Comparison of ENCODE assay signal across 8 cellular contexts in genomic region chr7:111092406-111093160, GRCh38. TPM values are rescaled to one million over a fixed set of nuclear protein-coding genes. Genes with fewer than 3 reads are reported as not detected.
DNase-seq lines count a peak whose midpoint lies in the region; ATAC-seq, FAIRE-seq and TF ChIP-seq lines count a peak whose summit lies in the region.

No MANE protein-coding gene starts in this region.

- H3K4me2 ChIP-seq in H1 (ENCODE audit: insufficient read depth in 1 of 2, low read depth in 2 of 2, low read length in 2 of 2) = no peak overlapping the region

- no peaks in the 10 kb centered on the region for H4K20me1 ChIP-seq in H1 (replicated peaks in 1 of 2; ENCODE audit: control insufficient read depth in 1 of 2, insufficient read depth in 2 of 2, low read length in 2 of 2)

- DNase-seq in M059J (ENCODE audit: low read depth) (peak; percentile 18), H1 (ENCODE audit: low read depth in 1 of 2, low spot score in 2 of 2) (no peak), KBM-7 (no peak), posterior vena cava (ENCODE audit: low spot score) (no peak), immature natural killer cell (no peak)
- DNase-seq in effector memory CD4-positive, alpha-beta T cell = no peak

- no peak overlapping the region for H3K4ac ChIP-seq in H1 (replicated peaks; ENCODE audit: insufficient read length, low read depth, low read length)

- H4K91ac ChIP-seq in H1 (replicated peaks; ENCODE audit: insufficient read length, low read length) = no peak overlapping the region

- no peaks in the 10 kb centered on the region for H3K23me2 ChIP-seq in H1 (ENCODE audit: low read depth, low read length)

- H3K4me3 ChIP-seq in ACC112 (ENCODE audit: low read depth, low read length) (peak overlapping the region; percentile 69), H1 (ENCODE audit: extremely low read depth in 1 of 4, insufficient read depth in 2 of 4, low read depth in 3 of 4, low read length in 4 of 4) (no peak overlapping the region)
- H3K4me3 ChIP-seq in effector memory CD4-positive, alpha-beta T cell (ENCODE audit: insufficient read depth, low read depth, low read length, poor library complexity, severe bottlenecking) = no peak overlapping the region

- H3K9ac ChIP-seq in H1 (replicated peaks in 1 of 4; ENCODE audit: extremely low read depth in 1 of 4, low read depth in 3 of 4, low read length in 3 of 4) = no peak overlapping the region

- H3K79me2 ChIP-seq in ACC112 (ENCODE audit: control insufficient read depth, insufficient read depth, low read length, unreplicated experiment) = no peaks in the 10 kb centered on the region
- no peaks in the 10 kb centered on the region for H3K79me2 ChIP-seq in H1 (ENCODE audit: control insufficient read depth in 1 of 2, insufficient read depth in 2 of 2, low read length in 2 of 2)

- no peak overlapping the region for H2BK120ac ChIP-seq in H1 (replicated peaks; ENCODE audit: low read depth, low read length)

- H4K5ac ChIP-seq in H1 (ENCODE audit: insufficient read length, low read depth, low read length) = no peak overlapping the region

- no peaks in the 10 kb centered on the region for H3K9me3 ChIP-seq in H1 (ENCODE audit: insufficient read depth in 2 of 2, low read depth in 1 of 2, low read length in 1 of 2)
- no peaks in the 10 kb centered on the region for H3K9me3 ChIP-seq in effector memory CD4-positive, alpha-beta T cell (ENCODE audit: control insufficient read depth, low read length)

- CTCF ChIA-PET in H1 (lab: Charles Lee; ENCODE audit: partially characterized antibody) = interaction anchor here (0.6 to 1.5 kb wide), 3 partner anchors 10 to 488 kb away, joined by 3 to 8 read pairs (median 3); partner anchors contain the start of gene IMMP2L

- H3K14ac ChIP-seq in H1 (ENCODE audit: insufficient read length) = no peak overlapping the region

- H2BK15ac ChIP-seq in H1 (ENCODE audit: low read length) = no peak overlapping the region

- POLR2A ChIA-PET in H1 (lab: Charles Lee; ENCODE audit: partially characterized antibody) = no interaction called here

- intact Hi-C loops in posterior vena cava (cut with DNase I) = loop anchor here (10.0 kb wide), 1 partner anchor 642 kb away; no protein-coding TSS in a partner anchor

- H3K4me1 Mint-ChIP-seq in immature natural killer cell = peaks cover 3 to 7% of the 10 kb centered on the region in 2 donors

- 79% methylated on average over 2 of the region's 2 CpGs; no CpG with 5 or more reads in 1 of the 2 experiments for WGBS in H1 (ENCODE audit: extremely low coverage in 1 of 2, insufficient coverage in 1 of 2, insufficient read length in 1 of 2, insufficient replicate concordance in 2 of 2, low coverage in 1 of 2, low lambda C conversion rate in 2 of 2, missing lambda C conversion rate in 1 of 2), 2 experiments

- in situ Hi-C loops in KBM-7 (cut with MboI; ENCODE audit: low pct_unique_long_range_greater_than_20kb, low sequenced_read_pairs) = no loop called here

- H3K4me1 ChIP-seq in ACC112 (ENCODE audit: control insufficient read depth, insufficient read depth, low read length, unreplicated experiment) (no peaks in the 10 kb centered on the region), H1 (replicated peaks in 1 of 4; ENCODE audit: control insufficient read depth in 3 of 4, insufficient read depth in 4 of 4, low read length in 3 of 4) (peaks cover 0 to 17% (median 12%) of the 10 kb centered on the region in 4 experiments; a peak in 4 of 7 replicates)
- H3K4me1 ChIP-seq in effector memory CD4-positive, alpha-beta T cell (ENCODE audit: control insufficient read depth, insufficient read depth, low read length, poor library complexity, severe bottlenecking) = no peaks in the 10 kb centered on the region

- peak; percentile 39 for FAIRE-seq in H1 (lab: Jason Lieb, UNC)

- peak; percentile 50 for ATAC-seq in GM19452 (IDR thresholded peaks at IDR 0.05; ENCODE audit: unreplicated experiment)

- H3K27me3 ChIP-seq in ACC112 (ENCODE audit: insufficient read depth, low read length) (no peaks in the 10 kb centered on the region), H1 (replicated peaks in 1 of 4; ENCODE audit: control insufficient read depth in 3 of 4, extremely low read depth in 1 of 4, insufficient read depth in 3 of 4, low read length in 3 of 4) (no peaks in the 10 kb centered on the region)
- H3K27me3 ChIP-seq in effector memory CD4-positive, alpha-beta T cell (replicated peaks; ENCODE audit: control insufficient read depth, insufficient read depth, low read length, poor library complexity, severe bottlenecking) = no peaks in the 10 kb centered on the region

- no peak overlapping the region for H3K23ac ChIP-seq in H1 (ENCODE audit: insufficient read length)

- no peak overlapping the region for H3K18ac ChIP-seq in H1 (ENCODE audit: extremely low read depth, low read length)

- H3K36me3 Mint-ChIP-seq in immature natural killer cell = no peaks in the 10 kb centered on the region

- no peak overlapping the region for H2BK12ac ChIP-seq in H1 (ENCODE audit: low read depth, low read length)

- H2AK5ac ChIP-seq in H1 (ENCODE audit: low read depth, low read length) = no peak overlapping the region

- no peak overlapping the region for H4K8ac ChIP-seq in H1 (ENCODE audit: extremely low read depth, insufficient read depth, low read length)

- no peak overlapping the region for H3K56ac ChIP-seq in H1 (replicated peaks; ENCODE audit: insufficient read length, low read depth, low read length)

- H3K79me1 ChIP-seq in H1 (ENCODE audit: low read depth, low read length) = no peaks in the 10 kb centered on the region

- H2BK20ac ChIP-seq in H1 (ENCODE audit: low read length) = no peak overlapping the region

- H3K36me3 ChIP-seq in ACC112 (ENCODE audit: insufficient read depth, low read length) (no peaks in the 10 kb centered on the region), H1 (ENCODE audit: control insufficient read depth in 2 of 4, insufficient read depth in 4 of 4, low read length in 3 of 4) (no peaks in the 10 kb centered on the region)
- no peaks in the 10 kb centered on the region for H3K36me3 ChIP-seq in effector memory CD4-positive, alpha-beta T cell (ENCODE audit: control insufficient read depth, insufficient read depth, low read length)

- H3K9me3 Mint-ChIP-seq in immature natural killer cell = no peaks in the 10 kb centered on the region

- H2AFZ ChIP-seq in ACC112 (ENCODE audit: low read length, unreplicated experiment) (no peak overlapping the region), H1 (ENCODE audit: low read length) (no peak overlapping the region)

- H3K27ac Mint-ChIP-seq in immature natural killer cell = no peak overlapping the region

- no peak for TF ChIP-seq RAD21 in H1 (IDR thresholded peaks at IDR 0.05 in 1 of 2, conservative IDR thresholded peaks at IDR 0.05 in 1 of 2; ENCODE audit: low read depth in 2 of 2, low read length in 2 of 2)

- H3K4me3 Mint-ChIP-seq in immature natural killer cell = no peak overlapping the region

- no peak for TF ChIP-seq CTCF in H1 (IDR thresholded peaks at IDR 0.05; ENCODE audit: control extremely low read depth in 1 of 3, insufficient read depth in 1 of 3, low read depth in 1 of 3, low read length in 3 of 3)

- no peak overlapping the region for H2BK5ac ChIP-seq in H1 (ENCODE audit: low read depth, low read length)

- H3K27ac ChIP-seq in ACC112 (ENCODE audit: low read depth, low read length) (no peak overlapping the region), H1 (ENCODE audit: low read depth, low read length) (no peak overlapping the region)
- no peak overlapping the region for H3K27ac ChIP-seq in effector memory CD4-positive, alpha-beta T cell (ENCODE audit: insufficient read depth, low read length, poor library complexity, severe bottlenecking)

- no peak for TF ChIP-seq POLR2A in H1 (IDR thresholded peaks at IDR 0.05; ENCODE audit: control extremely low read depth in 1 of 2, low read depth in 2 of 2, low read length in 2 of 2)

- no peak for TF ChIP-seq EP300 in H1 (IDR thresholded peaks at IDR 0.05; ENCODE audit: borderline replicate concordance in 1 of 2, low read depth in 2 of 2, low read length in 2 of 2)

- peaks cover 0 to 2% (median 0%) of the 10 kb centered on the region in 3 donors for H3K27me3 Mint-ChIP-seq in immature natural killer cell (ENCODE audit: low read depth in 3 of 3)

TF ChIP-seq in H1, 55 proteins besides CTCF, POLR2A, EP300 and RAD21:
- TF ChIP-seq SUZ12 (IDR thresholded peaks at IDR 0.05; ENCODE audit: low read length) (no peak), TAF1 (IDR thresholded peaks at IDR 0.05; ENCODE audit: low read depth, low read length) (no peak), JUND (IDR thresholded peaks at IDR 0.05; ENCODE audit: low read length) (no peak), SAP30 (IDR thresholded peaks at IDR 0.05; ENCODE audit: insufficient read depth, insufficient replicate concordance, low read length) (no peak), KDM4A (IDR thresholded peaks at IDR 0.05; ENCODE audit: low read depth, low read length, severe bottlenecking) (no peak), HDAC2 (IDR thresholded peaks at IDR 0.05; ENCODE audit: borderline replicate concordance in 1 of 2, low read depth in 2 of 2, low read length in 2 of 2) (no peak), HDAC6 (IDR thresholded peaks at IDR 0.05; ENCODE audit: low read depth, low read length) (no peak)

RNA-seq across cellular contexts. Expression of gene LRRN3, which starts 1.7 kb away (rescaled TPM):
- total RNA-seq in M059J (2014; rRNA removed; shearing (Covaris generic)) = 5.9 and 7.8 TPM in 2 replicates
- total RNA-seq in H1 (2021; fragmentation: NEBNext Ultra II Directional; extraction: Animal tissue kit (Norgen Biotek cat#: 25700)) = 0.19 and 0.20 TPM in 2 replicates
- polyA plus RNA-seq in H1 (2011; rRNA removed) (0.09 and 0.32 TPM in 2 replicates), immature natural killer cell (under 1 TPM in 2 of 3 donors, not detected in 1; 0.07 to 0.16 TPM)
- polyA plus RNA-seq in H1 (2011; cell fraction: cytosol; rRNA removed) = 0.21 TPM
- polyA plus RNA-seq in H1 (2011; cell fraction: nucleus; rRNA removed) = 0.17 TPM
- polyA plus RNA-seq in H1 (2012, experiment 1 of 2) = 0.25 to 1.0 TPM (median 0.43 TPM) in 4 replicates
- polyA plus RNA-seq in H1 (2012, experiment 2 of 2) = not detected
- polyA plus RNA-seq in H1 (2013, experiment 1 of 2) = 0.28 TPM
- 0.22 TPM for polyA plus RNA-seq in H1 (2013, experiment 2 of 2)
- 0.54 and 0.88 TPM in 2 replicates for polyA minus RNA-seq in H1 (2011; rRNA and poly(A)+ RNA removed)
- polyA minus RNA-seq in H1 (2011; cell fraction: cytosol; rRNA and poly(A)+ RNA removed) = 0.73 TPM
- 0.70 TPM for polyA minus RNA-seq in H1 (2011; cell fraction: nucleus; rRNA and poly(A)+ RNA removed)
- total RNA-seq in posterior vena cava = 1 to 10 TPM in 1 of 2 donors, under 1 TPM in 1; 0.05 to 1.3 TPM
